Comparison of ENCODE assay signal across 29 cellular contexts in genomic region chr1:183199304-183199703, GRCh38. TPM values are rescaled to one million over a fixed set of nuclear protein-coding genes. Genes with fewer than 3 reads are reported as not detected.
A peak's percentile ranks its signal among the peaks of the same experiment; 100 is the strongest.
DNase-seq lines count a peak whose midpoint lies in the region; ATAC-seq, FAIRE-seq and TF ChIP-seq lines count a peak whose summit lies in the region.
"Had no signal": no experiment of that assay in that cellular context is flagged by ENCODE, and none has a peak within 500 bp of the region (broad histone marks: within the 10 kb centered on the region; RNA-seq: fewer than 3 reads in every experiment).

No MANE protein-coding gene starts in this region.

- H3K79me2 ChIP-seq in astrocyte (ENCODE audit: insufficient read depth, low read length) = no peaks in the 10 kb centered on the region

- intact Hi-C loops in Calu3 (cut with micrococcal nuclease; ENCODE audit: unreplicated experiment) (no loop called here), esophagus muscularis mucosa (cut with DNase I) (no loop called here), left ventricle myocardium inferior (cut with micrococcal nuclease) (no loop called here)

- WGBS in esophagus muscularis mucosa = 90% methylated on average over 3 of the region's 3 CpGs

- no peak for TF ChIP-seq EP300 in esophagus muscularis mucosa (IDR thresholded peaks at IDR 0.05)

- H3K36me3 ChIP-seq in astrocyte (ENCODE audit: insufficient read depth, low read length) (no peaks in the 10 kb centered on the region), esophagus muscularis mucosa (no peaks in the 10 kb centered on the region), stomach smooth muscle (ENCODE audit: control insufficient read depth in 2 of 2, insufficient read depth in 2 of 2, low read length in 2 of 2) (no peaks in the 10 kb centered on the region), left ventricle myocardium inferior (no peaks in the 10 kb centered on the region)

- no peak overlapping the region for H3K4me2 ChIP-seq in astrocyte (ENCODE audit: low read length)

- peaks cover 20% of the 10 kb centered on the region for H3K4me1 ChIP-seq in astrocyte (ENCODE audit: insufficient read depth, low read length)
- H3K4me1 ChIP-seq in esophagus muscularis mucosa = peaks cover 0 to 48% (median 23%) of the 10 kb centered on the region in 4 donors
- peaks cover 7% of the 10 kb centered on the region for H3K4me1 ChIP-seq in stomach smooth muscle (ENCODE audit: control insufficient read depth, insufficient read depth, low read length)
- H3K4me1 ChIP-seq in left ventricle myocardium inferior = peaks cover 7% of the 10 kb centered on the region

- H3K4me1 Mint-ChIP-seq in Calu3 (ENCODE audit: low read depth, unreplicated experiment) = peaks cover 64% of the 10 kb centered on the region
- H3K4me1 Mint-ChIP-seq in astrocyte (ENCODE audit: low read depth, unreplicated experiment) = peaks cover 22% of the 10 kb centered on the region
- H3K4me1 Mint-ChIP-seq in T-helper 2 cell treated with Interferon-gamma antibody and Interleukin-4, amounts not matched to agents 5 μg/mL and 100 μg/mL, for 36 hours (ENCODE audit: low read depth) = peaks cover 12% of the 10 kb centered on the region

- peak overlapping the region; percentile 6 for H3K27ac ChIP-seq in astrocyte (ENCODE audit: low read depth, low read length)
- H3K27ac ChIP-seq in esophagus muscularis mucosa (replicated peaks in 1 of 4) = peak overlapping the region; percentile 79 to 88 (median 84)
- peak overlapping the region; percentile 76 for H3K27ac ChIP-seq in stomach smooth muscle (ENCODE audit: low read length)
- no peak overlapping the region for H3K27ac ChIP-seq in left ventricle myocardium inferior (replicated peaks)
- H3K27ac ChIP-seq: 22Rv1, C4-2B, SK-N-MC had no signal

- no peaks in the 10 kb centered on the region for H4K20me1 ChIP-seq in astrocyte (ENCODE audit: insufficient read depth, low read length)

- no peak overlapping the region for H2AFZ ChIP-seq in astrocyte (ENCODE audit: low read depth, low read length)

- no TSS peak for BruUV-seq in Calu3 (replicated peaks; lab: Mats Ljungman, UMichigan)

- H3K27me3 ChIP-seq in astrocyte (ENCODE audit: insufficient read depth, low read length) = no peaks in the 10 kb centered on the region
- no peaks in the 10 kb centered on the region for H3K27me3 ChIP-seq in esophagus muscularis mucosa
- no peaks in the 10 kb centered on the region for H3K27me3 ChIP-seq in stomach smooth muscle (ENCODE audit: control insufficient read depth in 1 of 2, insufficient read depth in 2 of 2, low read length in 2 of 2)
- no peaks in the 10 kb centered on the region for H3K27me3 ChIP-seq in left ventricle myocardium inferior (ENCODE audit: low read depth)

- H3K36me3 Mint-ChIP-seq in Calu3 (ENCODE audit: insufficient read depth, unreplicated experiment) (peaks cover 88% of the 10 kb centered on the region), astrocyte (ENCODE audit: low read depth, unreplicated experiment) (no peaks in the 10 kb centered on the region)
- H3K36me3 Mint-ChIP-seq in T-helper 2 cell treated with Interferon-gamma antibody and Interleukin-4, amounts not matched to agents 5 μg/mL and 100 μg/mL, for 36 hours (ENCODE audit: low read depth) = no peaks in the 10 kb centered on the region
- H3K36me3 Mint-ChIP-seq: CD8-positive, alpha-beta T cell had no signal

- TF ChIP-seq CTCF in Calu3 (IDR thresholded peaks at IDR 0.05; ENCODE audit: unreplicated experiment) (no peak), astrocyte (IDR thresholded peaks at IDR 0.05; ENCODE audit: insufficient read depth, low read depth, low read length) (no peak), esophagus muscularis mucosa (IDR thresholded peaks at IDR 0.05) (no peak), left ventricle myocardium inferior (IDR thresholded peaks at IDR 0.05; ENCODE audit: borderline replicate concordance) (no peak)

- H3K9me3 ChIP-seq in astrocyte (ENCODE audit: insufficient read depth, low read depth, low read length) = no peaks in the 10 kb centered on the region
- no peaks in the 10 kb centered on the region for H3K9me3 ChIP-seq in esophagus muscularis mucosa
- no peaks in the 10 kb centered on the region for H3K9me3 ChIP-seq in stomach smooth muscle (ENCODE audit: control insufficient read depth in 2 of 2, low read length in 2 of 2)
- no peaks in the 10 kb centered on the region for H3K9me3 ChIP-seq in left ventricle myocardium inferior (replicated peaks)
- H3K9me3 ChIP-seq: Caco-2 had no signal

- CTCF ChIA-PET in Calu3 (lab: Charles Lee) = no interaction called here

- no peak overlapping the region for H3K9ac ChIP-seq in astrocyte (ENCODE audit: low read length)
- H3K9ac ChIP-seq in stomach smooth muscle (ENCODE audit: low read length in 2 of 2) = no peak overlapping the region

- H3K9me3 Mint-ChIP-seq in Calu3 (ENCODE audit: low read depth, unreplicated experiment) (no peaks in the 10 kb centered on the region), astrocyte (ENCODE audit: unreplicated experiment) (no peaks in the 10 kb centered on the region)
- no peaks in the 10 kb centered on the region for H3K9me3 Mint-ChIP-seq in T-helper 2 cell treated with Interferon-gamma antibody and Interleukin-4, amounts not matched to agents 5 μg/mL and 100 μg/mL, for 36 hours
- H3K9me3 Mint-ChIP-seq: CD8-positive, alpha-beta T cell had no signal

- FAIRE-seq in astrocyte (lab: Jason Lieb, UNC) = no peak
- FAIRE-seq: H1 had no signal

- ATAC-seq in GM18867 (IDR thresholded peaks at IDR 0.05; ENCODE audit: unreplicated experiment) = no peak
- ATAC-seq: CD8-positive, alpha-beta T cell had no signal

- H3K27ac Mint-ChIP-seq in Calu3 (ENCODE audit: unreplicated experiment) (peak overlapping the region; percentile 26), astrocyte (ENCODE audit: unreplicated experiment) (peak overlapping the region; percentile 6)
- H3K27ac Mint-ChIP-seq in T-helper 2 cell treated with Interferon-gamma antibody and Interleukin-4, amounts not matched to agents 5 μg/mL and 100 μg/mL, for 36 hours = no peak overlapping the region
- H3K27ac Mint-ChIP-seq: B cell; CD8-positive, alpha-beta T cell had no signal

- DNase-seq in Calu3 (no peak), astrocyte (ENCODE audit: low read depth) (no peak), esophagus muscularis mucosa (ENCODE audit: extremely low spot score) (no peak), left ventricle myocardium inferior (no peak)
- no peak for DNase-seq in T-helper 2 cell treated with Interferon-gamma antibody and Interleukin-4, amounts not matched to agents 5 μg/mL and 100 μg/mL, for 36 hours (ENCODE audit: low spot score)
- DNase-seq: Caco-2; CD8-positive, alpha-beta T cell; DMS 273 treated with DMSO at 0.1 percent for 48 hours; DMS79; EL; GDM1; HCEC 1CT; KG1; MM.1S; NCI-H1417; NCI-H1694; NCI-H2029 treated with DMSO at 0.1 percent for 48 hours; NCI-H226; NCI-H510A; NCI-H69; RPMI8226; SIG-M5 had no signal

- H3K4me3 Mint-ChIP-seq in Calu3 (ENCODE audit: low read depth, unreplicated experiment) (no peak overlapping the region), astrocyte (ENCODE audit: unreplicated experiment) (no peak overlapping the region)
- H3K4me3 Mint-ChIP-seq in T-helper 2 cell treated with Interferon-gamma antibody and Interleukin-4, amounts not matched to agents 5 μg/mL and 100 μg/mL, for 36 hours = no peak overlapping the region
- H3K4me3 Mint-ChIP-seq: B cell; CD8-positive, alpha-beta T cell had no signal

- H3K4me3 ChIP-seq in astrocyte (ENCODE audit: insufficient read depth, low read depth, low read length) = no peak overlapping the region
- no peak overlapping the region for H3K4me3 ChIP-seq in esophagus muscularis mucosa
- H3K4me3 ChIP-seq in stomach smooth muscle (ENCODE audit: low read length in 2 of 2) = no peak overlapping the region
- H3K4me3 ChIP-seq in left ventricle myocardium inferior = no peak overlapping the region
- H3K4me3 ChIP-seq: SK-N-MC had no signal

- TF ChIP-seq POLR2A in esophagus muscularis mucosa (IDR thresholded peaks at IDR 0.05; ENCODE audit: low read depth) = no peak

- no peaks in the 10 kb centered on the region for H3K27me3 Mint-ChIP-seq in Calu3 (ENCODE audit: unreplicated experiment)
- no peaks in the 10 kb centered on the region for H3K27me3 Mint-ChIP-seq in astrocyte (ENCODE audit: low read depth, unreplicated experiment)
- peaks cover 28% of the 10 kb centered on the region for H3K27me3 Mint-ChIP-seq in T-helper 2 cell treated with Interferon-gamma antibody and Interleukin-4, amounts not matched to agents 5 μg/mL and 100 μg/mL, for 36 hours (ENCODE audit: low read depth)

RNA-seq across cellular contexts. Expression of gene LAMC2, which starts 13.2 kb away (rescaled TPM):
- total RNA-seq in Calu3 (2022) (498 and 642 TPM in 2 replicates), astrocyte (8.0 and 13.9 TPM in 2 replicates), esophagus muscularis mucosa (10 to 100 TPM; 11.2 to 32.6 (median 14.9) TPM), left ventricle myocardium inferior (1.2 TPM)
- total RNA-seq: B cell; CD8-positive, alpha-beta T cell had no signal

Comparison
In these comparisons a context has a peak if more than half of its experiments do, and no peak if none do; other contexts are left out.
1. RNA of gene LAMC2, which starts 13.2 kb away (total RNA-seq): 498 to 642 TPM in Calu3; 11.2 to 32.6 TPM in esophagus muscularis mucosa, 8.0 to 13.9 TPM in astrocyte and 1.2 TPM in left ventricle myocardium inferior (single experiment); every median in the first group is over 10 times any median in the second.